Comparison of ENCODE assay signal across 10 cellular contexts in genomic region chr17:57578608-57578990, GRCh38.
A peak's percentile ranks its signal among the peaks of the same experiment; 100 is the strongest.
DNase-seq lines count a peak whose midpoint lies in the region; ATAC-seq, FAIRE-seq and TF ChIP-seq lines count a peak whose summit lies in the region.
"Had no signal": no experiment of that assay in that cellular context is flagged by ENCODE, and none has a peak within 500 bp of the region (broad histone marks: within the 10 kb centered on the region; RNA-seq: fewer than 3 reads in every experiment).

No MANE protein-coding gene starts in this region.

- H3K4me3 Mint-ChIP-seq in CD4-positive, alpha-beta T cell = no peak overlapping the region
- H3K4me3 Mint-ChIP-seq in nephron progenitor cell = peak overlapping the region; percentile 76

- no peaks in the 10 kb centered on the region for H3K9me3 Mint-ChIP-seq in CD4-positive, alpha-beta T cell
- no peaks in the 10 kb centered on the region for H3K9me3 Mint-ChIP-seq in nephron progenitor cell

- no TSS peak for BruUV-seq in GM12878 (replicated peaks; lab: Mats Ljungman, UMichigan)

- no peak for TF ChIP-seq CTCF in CD4-positive, alpha-beta T cell (IDR thresholded peaks at IDR 0.05)
- no peak for TF ChIP-seq CTCF in GM12878 (IDR thresholded peaks at IDR 0.05 in 2 of 3, conservative IDR thresholded peaks at IDR 0.05 in 1 of 3; ENCODE audit: control insufficient read depth in 2 of 3, extremely low read depth in 1 of 3, insufficient read depth in 1 of 3, low read depth in 3 of 3, low read length in 3 of 3)
- TF ChIP-seq CTCF in nephron progenitor cell (IDR thresholded peaks at IDR 0.05) = no peak

- no peaks in the 10 kb centered on the region for H3K27me3 ChIP-seq in CD4-positive, alpha-beta T cell (ENCODE audit: control insufficient read depth, insufficient read depth, low read length)
- no peaks in the 10 kb centered on the region for H3K27me3 ChIP-seq in GM12878 (replicated peaks in 1 of 2; ENCODE audit: control insufficient read depth in 2 of 2, insufficient read depth in 2 of 2, low read length in 1 of 2)
- H3K27me3 ChIP-seq: Peyer's patch had no signal

- peaks cover 10% of the 10 kb centered on the region for H3K4me1 ChIP-seq in GM12878 (ENCODE audit: control insufficient read depth, insufficient read depth, low read length)

- peak overlapping the region; percentile 18 for H3K27ac Mint-ChIP-seq in CD4-positive, alpha-beta T cell
- peak overlapping the region; percentile 97 for H3K27ac Mint-ChIP-seq in nephron progenitor cell

- no peak for ATAC-seq in CD4-positive, alpha-beta T cell (ENCODE audit: poor library complexity)
- ATAC-seq in GM12878 (peak; percentile 93), GM19351 (IDR thresholded peaks at IDR 0.05; ENCODE audit: unreplicated experiment) (no peak), HG03196 (IDR thresholded peaks at IDR 0.05; ENCODE audit: unreplicated experiment) (no peak)

- H3K36me3 ChIP-seq in GM12878 (ENCODE audit: control insufficient read depth in 2 of 2, insufficient read depth in 2 of 2, low read length in 1 of 2) = no peaks in the 10 kb centered on the region; a peak in 1 of 4 replicates
- H3K36me3 ChIP-seq: Peyer's patch had no signal

- no peaks in the 10 kb centered on the region for H3K27me3 Mint-ChIP-seq in CD4-positive, alpha-beta T cell
- H3K27me3 Mint-ChIP-seq in nephron progenitor cell (ENCODE audit: low read depth, poor library complexity) = peaks cover 7% of the 10 kb centered on the region

- H3K9ac ChIP-seq in GM12878 (ENCODE audit: control insufficient read depth, insufficient read depth, low read length) = no peak overlapping the region

- TF ChIP-seq POLR2A in GM12878 (IDR thresholded peaks at IDR 0.05; ENCODE audit: low read depth, low read length) = no peak

- no peak for TF ChIP-seq RAD21 in GM12878 (IDR thresholded peaks at IDR 0.05; ENCODE audit: insufficient read depth, low read depth, low read length)

- no peaks in the 10 kb centered on the region for H3K79me2 ChIP-seq in GM12878 (ENCODE audit: control insufficient read depth, insufficient read depth, low read length)

- no peak overlapping the region for H3K4me3 ChIP-seq in GM12878

- TF ChIP-seq EP300 in GM12878 (IDR thresholded peaks at IDR 0.05; ENCODE audit: borderline replicate concordance in 1 of 2, control insufficient read depth in 1 of 2, low read depth in 2 of 2, low read length in 2 of 2) = peak in 1 of 2 experiments; percentile 22; a peak in 1 of 4 replicates

- intact Hi-C loops in CD4-positive, alpha-beta T cell (cut with DNase I, micrococcal nuclease) = loop anchor here in 1 of 2 experiments (10.0 kb wide), 1 partner anchor 64 kb away; no protein-coding TSS in a partner anchor
- intact Hi-C loops in GM12878 (cut with micrococcal nuclease; ENCODE audit: unreplicated experiment) = no loop called here

- H3K36me3 Mint-ChIP-seq in CD4-positive, alpha-beta T cell (ENCODE audit: low read depth) = no peaks in the 10 kb centered on the region
- peaks cover 20% of the 10 kb centered on the region for H3K36me3 Mint-ChIP-seq in nephron progenitor cell (ENCODE audit: low read depth)

- no peaks in the 10 kb centered on the region for H4K20me1 ChIP-seq in GM12878 (ENCODE audit: control insufficient read depth, insufficient read depth)

- whole genome bisulfite sequencing in GM12878 (ENCODE audit: insufficient coverage, insufficient replicate concordance, low lambda C conversion rate, missing lambda C conversion rate) = 17% methylated on average over 4 of the region's 4 CpGs

- CTCF ChIA-PET in CD4-positive, alpha-beta T cell (lab: Charles Lee) = no interaction called here
- CTCF ChIA-PET in GM12878 (lab: Yijun Ruan, JAX) = interaction anchor here (0.6 to 2.2 kb wide), 8 partner anchors 27 to 450 kb away, joined by 3 to 9 read pairs (median 5); no protein-coding TSS in a partner anchor

- SMC1A ChIA-PET in GM12878 (lab: Charles Lee; ENCODE audit: uncharacterized antibody, unreplicated experiment) = interaction anchor here (0.7 to 2.6 kb wide), 12 partner anchors 12 to 160 kb away, joined by 3 to 16 read pairs (median 4); no protein-coding TSS in a partner anchor

- RAD21 ChIA-PET in GM12878 (lab: Charles Lee; ENCODE audit: unreplicated experiment) = interaction anchor here (0.9 to 2.2 kb wide), 5 partner anchors 25 to 124 kb away, joined by 4 to 8 read pairs (median 4); no protein-coding TSS in a partner anchor

- POLR2A ChIA-PET in CD4-positive, alpha-beta T cell (lab: Charles Lee) = no interaction called here
- POLR2A ChIA-PET in GM12878 (lab: Charles Lee) = interaction anchor here (0.5 to 1.6 kb wide), 2 partner anchors 11 to 17 kb away, joined by 3 to 4 read pairs; no protein-coding TSS in a partner anchor

- in situ Hi-C loops in GM12878 (cut with MboI) = no loop called here

- no peak for DNase-seq in CD4-positive, alpha-beta T cell
- DNase-seq in NCI-H1092 treated with DMSO at 0.1 percent for 48 hours (lab: John Stamatoyannopoulos, UW) (peak; percentile 78), GM12878 (ENCODE audit: low read depth, low spot score) (peak; percentile 23), nephron progenitor cell (no peak), T-helper 9 cell (no peak)
- DNase-seq in stimulated activated CD4-positive, alpha-beta T cell treated with anti-CD3 and anti-CD28 coated beads, Interleukin-4, amount 100 ng/mL, for 1 hour = no peak
- DNase-seq: Peyer's patch had no signal

- no peaks in the 10 kb centered on the region for H3K9me3 ChIP-seq in CD4-positive, alpha-beta T cell (ENCODE audit: control insufficient read depth, low read length)
- H3K9me3 ChIP-seq in GM12878 (replicated peaks; ENCODE audit: control insufficient read depth, insufficient read depth, low read length) = no peaks in the 10 kb centered on the region
- H3K9me3 ChIP-seq: Peyer's patch had no signal

- no peaks in the 10 kb centered on the region for H3K4me1 Mint-ChIP-seq in CD4-positive, alpha-beta T cell (ENCODE audit: low read depth)
- peaks cover 76% of the 10 kb centered on the region for H3K4me1 Mint-ChIP-seq in nephron progenitor cell

- no peak overlapping the region for H3K27ac ChIP-seq in CD4-positive, alpha-beta T cell (ENCODE audit: low read depth, low read length)
- H3K27ac ChIP-seq in GM12878 (ENCODE audit: control insufficient read depth, insufficient read depth) = peak overlapping the region; percentile 38; the same call in 1 of the 2 replicates
- H3K27ac ChIP-seq: HL-60 had no signal

- no peak overlapping the region; the same call in 1 of the 2 replicates for H3K4me2 ChIP-seq in GM12878 (ENCODE audit: control insufficient read depth, insufficient read depth)

- H2AFZ ChIP-seq in GM12878 (ENCODE audit: control insufficient read depth, low read depth, low read length) = no peak overlapping the region

- peak; percentile 93 for FAIRE-seq in GM12878 (lab: Jason Lieb, UNC)

TF ChIP-seq in GM12878, 131 proteins besides CTCF, POLR2A, EP300 and RAD21 (continues in another document):
- TF ChIP-seq NR2C1 (IDR thresholded peaks at IDR 0.05) (no peak), NR2C2 (IDR thresholded peaks at IDR 0.05; ENCODE audit: borderline replicate concordance, control insufficient read depth, insufficient read length, low read depth) (no peak), STAT3 (IDR thresholded peaks at IDR 0.05; ENCODE audit: low read depth, low read length) (no peak), PML (IDR thresholded peaks at IDR 0.05; ENCODE audit: low read length) (no peak), KLF5 (IDR thresholded peaks at IDR 0.05; ENCODE audit: partially characterized antibody) (no peak), NBN (IDR thresholded peaks at IDR 0.05) (0 out of 2 replicates have a peak, but pooled peaks have one; percentile 21), POU2F2 (IDR thresholded peaks at IDR 0.05; ENCODE audit: borderline replicate concordance, low read depth, low read length) (no peak), WRNIP1 (IDR thresholded peaks at IDR 0.05; ENCODE audit: borderline replicate concordance, low read depth, low read length) (no peak), NR2F1 (conservative IDR thresholded peaks at IDR 0.05) (no peak), POLR2AphosphoS5 (IDR thresholded peaks at IDR 0.05; ENCODE audit: low read length) (no peak)
- TF ChIP-seq, protein P1, sequence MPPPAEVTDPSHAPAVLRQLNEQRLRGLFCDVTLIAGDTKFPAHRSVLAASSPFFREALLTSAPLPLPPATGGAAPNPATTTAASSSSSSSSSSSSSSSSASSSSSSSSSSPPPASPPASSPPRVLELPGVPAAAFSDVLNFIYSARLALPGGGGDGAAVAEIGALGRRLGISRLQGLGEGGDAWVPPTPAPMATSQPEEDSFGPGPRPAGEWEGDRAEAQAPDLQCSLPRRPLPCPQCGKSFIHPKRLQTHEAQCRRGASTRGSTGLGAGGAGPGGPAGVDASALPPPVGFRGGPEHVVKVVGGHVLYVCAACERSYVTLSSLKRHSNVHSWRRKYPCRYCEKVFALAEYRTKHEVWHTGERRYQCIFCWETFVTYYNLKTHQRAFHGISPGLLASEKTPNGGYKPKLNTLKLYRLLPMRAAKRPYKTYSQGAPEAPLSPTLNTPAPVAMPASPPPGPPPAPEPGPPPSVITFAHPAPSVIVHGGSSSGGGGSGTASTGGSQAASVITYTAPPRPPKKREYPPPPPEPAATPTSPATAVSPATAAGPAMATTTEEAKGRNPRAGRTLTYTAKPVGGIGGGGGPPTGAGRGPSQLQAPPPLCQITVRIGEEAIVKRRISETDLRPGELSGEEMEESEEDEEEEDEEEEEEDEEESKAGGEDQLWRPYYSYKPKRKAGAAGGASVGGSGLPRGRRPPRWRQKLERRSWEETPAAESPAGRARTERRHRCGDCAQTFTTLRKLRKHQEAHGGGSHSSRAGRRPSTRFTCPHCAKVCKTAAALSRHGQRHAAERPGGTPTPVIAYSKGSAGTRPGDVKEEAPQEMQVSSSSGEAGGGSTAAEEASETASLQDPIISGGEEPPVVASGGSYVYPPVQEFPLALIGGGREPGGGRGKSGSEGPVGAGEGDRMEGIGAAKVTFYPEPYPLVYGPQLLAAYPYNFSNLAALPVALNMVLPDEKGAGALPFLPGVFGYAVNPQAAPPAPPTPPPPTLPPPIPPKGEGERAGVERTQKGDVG (CRISPR knock-in tag; IDR thresholded peaks at IDR 0.05) = no peak

Comparison
In these comparisons a context has a peak if more than half of its experiments do, and no peak if none do; other contexts are left out.
1. DNase-seq: peak in NCI-H1092 treated with DMSO at 0.1 percent for 48 hours (single experiment) and GM12878 (single experiment); none in CD4-positive, alpha-beta T cell (0 of 10), nephron progenitor cell (single experiment), stimulated activated CD4-positive, alpha-beta T cell treated with anti-CD3 and anti-CD28 coated beads, Interleukin-4, amount 100 ng/mL, for 1 hour (single experiment) and T-helper 9 cell (single experiment).